Comparison of ENCODE assay signal across 12 cellular contexts in genomic region chr19:15210323-15210774, GRCh38. TPM values are rescaled to one million over a fixed set of nuclear protein-coding genes. Genes with fewer than 3 reads are reported as not detected.
DNase-seq lines count a peak whose midpoint lies in the region; ATAC-seq and TF ChIP-seq lines count a peak whose summit lies in the region.
"Had no signal": no experiment of that assay in that cellular context is flagged by ENCODE, and none has a peak within 500 bp of the region (broad histone marks: within the 10 kb centered on the region; RNA-seq: fewer than 3 reads in every experiment).

No MANE protein-coding gene starts in this region.

- no peak overlapping the region for H3K27ac ChIP-seq in breast epithelium
- peak overlapping the region; percentile 19 to 90 for H3K27ac ChIP-seq in left lung
- no peak overlapping the region for H3K27ac ChIP-seq in A673 (ENCODE audit: low read depth, low read length, poor library complexity, severe bottlenecking)

- peak; percentile 96 for DNase-seq in MCF 10A (ENCODE audit: unreplicated experiment)
- no peak for DNase-seq in breast epithelium (ENCODE audit: low spot score in 2 of 2)
- DNase-seq in astrocyte of the hippocampus (ENCODE audit: low read depth, low spot score), result peak; percentile 39
- peak; percentile 85 to 86 for DNase-seq in left lung
- no peak for DNase-seq in A673 (ENCODE audit: low spot score)
- DNase-seq: activated T-cell treated with anti-CD3 and anti-CD28 coated beads, Interleukin-2, amount 50 U/mL, for 24 hours had no signal

- no peaks in the 10 kb centered on the region for H3K9me3 Mint-ChIP-seq in MCF 10A (ENCODE audit: unreplicated experiment)
- H3K9me3 Mint-ChIP-seq: activated T-cell treated with anti-CD3 and anti-CD28 coated beads, Interleukin-2, amount 50 U/mL, for 24 hours had no signal

- peaks cover 13% of the 10 kb centered on the region for H3K4me1 Mint-ChIP-seq in MCF 10A (ENCODE audit: insufficient read depth, unreplicated experiment)

- H3K36me3 ChIP-seq in breast epithelium (no peaks in the 10 kb centered on the region), left lung (no peaks in the 10 kb centered on the region), A673 (ENCODE audit: insufficient read depth, low read length, poor library complexity, severe bottlenecking) (no peaks in the 10 kb centered on the region)

- H3K27ac Mint-ChIP-seq in MCF 10A (ENCODE audit: low read depth, unreplicated experiment), result peak overlapping the region; percentile 87
- H3K27ac Mint-ChIP-seq: activated T-cell treated with anti-CD3 and anti-CD28 coated beads, Interleukin-2, amount 50 U/mL, for 24 hours had no signal

- no peak for TF ChIP-seq CTCF in MCF 10A (IDR thresholded peaks at IDR 0.05; ENCODE audit: unreplicated experiment)
- no peak for TF ChIP-seq CTCF in breast epithelium (IDR thresholded peaks at IDR 0.05)
- TF ChIP-seq CTCF in left lung (IDR thresholded peaks at IDR 0.05), result no peak
- no peak for TF ChIP-seq CTCF in A673 (conservative IDR thresholded peaks at IDR 0.05; ENCODE audit: low read depth, low read length)

- POLR2A ChIA-PET in MCF 10A (lab: Yijun Ruan, JAX), result interaction anchor here (1.7 kb wide), 1 partner anchor 15 kb away, joined by 4 read pairs; no protein-coding TSS in a partner anchor
- POLR2A ChIA-PET in A673 (lab: Charles Lee; ENCODE audit: low non-redundant PET), result no interaction called here

- intact Hi-C loops in MCF 10A (cut with micrococcal nuclease), result no loop called here
- intact Hi-C loops in breast epithelium (cut with DNase I; ENCODE audit: low total_unique reads), result no loop called here
- intact Hi-C loops in left lung (cut with DNase I), result no loop called here
- intact Hi-C loops in A673 (cut with micrococcal nuclease; ENCODE audit: unreplicated experiment), result no loop called here

- H3K36me3 Mint-ChIP-seq in MCF 10A (ENCODE audit: insufficient read depth, unreplicated experiment), result peaks cover 5% of the 10 kb centered on the region

- H3K4me3 ChIP-seq in breast epithelium (no peak overlapping the region), left lung (no peak overlapping the region), A673 (ENCODE audit: low read depth, low read length, poor library complexity, severe bottlenecking) (no peak overlapping the region)

- H3K27me3 Mint-ChIP-seq in MCF 10A (ENCODE audit: insufficient read depth, unreplicated experiment), result no peaks in the 10 kb centered on the region

- no TSS peak for BruUV-seq in MCF 10A (replicated peaks; lab: Mats Ljungman, UMichigan)
- BruUV-seq in A673 (replicated peaks; lab: Mats Ljungman, UMichigan), result no TSS peak

- ATAC-seq in left lung (peak; percentile 97), GM19023 (IDR thresholded peaks at IDR 0.05; ENCODE audit: unreplicated experiment) (no peak), GM18873 (IDR thresholded peaks at IDR 0.05; ENCODE audit: low FRiP score, unreplicated experiment) (no peak), GM19467 (IDR thresholded peaks at IDR 0.05; ENCODE audit: unreplicated experiment) (no peak)

- H3K4me3 Mint-ChIP-seq in MCF 10A (ENCODE audit: unreplicated experiment), result no peak overlapping the region
- H3K4me3 Mint-ChIP-seq: activated T-cell treated with anti-CD3 and anti-CD28 coated beads, Interleukin-2, amount 50 U/mL, for 24 hours had no signal

- H3K4me1 ChIP-seq in breast epithelium (no peaks in the 10 kb centered on the region), left lung (peaks cover 0 to 45% of the 10 kb centered on the region in 2 donors), A673 (ENCODE audit: insufficient read depth, low read length, poor library complexity, severe bottlenecking) (no peaks in the 10 kb centered on the region)

- no peak for TF ChIP-seq POLR2A in breast epithelium (IDR thresholded peaks at IDR 0.05)

- H3K27me3 ChIP-seq in breast epithelium, result no peaks in the 10 kb centered on the region
- H3K27me3 ChIP-seq in left lung, result no peaks in the 10 kb centered on the region
- no peaks in the 10 kb centered on the region for H3K27me3 ChIP-seq in A673 (replicated peaks; ENCODE audit: insufficient read depth, low read depth, low read length, poor library complexity)

- CTCF ChIA-PET in MCF 10A (lab: Yijun Ruan, JAX) (interaction anchor here (0.6 kb wide), 1 partner anchor 37 kb away, joined by 3 read pairs; no protein-coding TSS in a partner anchor), A673 (lab: Charles Lee) (no interaction called here)

- H3K9me3 ChIP-seq in breast epithelium (no peaks in the 10 kb centered on the region), left lung (no peaks in the 10 kb centered on the region), A673 (ENCODE audit: low read depth, low read length, poor library complexity, severe bottlenecking) (no peaks in the 10 kb centered on the region)

RNA-seq across cellular contexts. Expression of gene NOTCH3, which starts 9.6 kb away (rescaled TPM):
- total RNA-seq in MCF 10A (2022) (3.7 and 7.7 TPM in 2 replicates), breast epithelium (10 to 100 TPM; 22.0 to 36.4 (median 22.7) TPM), left lung (10 to 100 TPM; 73.2 to 94.1 TPM), A673 (2021) (19.7 and 41.9 TPM in 2 replicates)

RNA-seq across cellular contexts. Expression of gene EPHX3, which starts 21.9 kb away (rescaled TPM):
- total RNA-seq in MCF 10A (2022), result 0.96 and 1.1 TPM in 2 replicates
- total RNA-seq in breast epithelium, result under 1 TPM in 1 of 3 donors, not detected in 2; 0.29 TPM
- total RNA-seq in left lung, result 1 to 10 TPM; 1.6 to 7.6 TPM
- total RNA-seq in A673 (2021), result 0.73 and 1.2 TPM in 2 replicates
- total RNA-seq: glomerular endothelial cell, pulmonary artery endothelial cell, temporal lobe had no signal

Comparison
In these comparisons a context has a peak if more than half of its experiments do, and no peak if none do; other contexts are left out.
1. DNase-seq: peak in MCF 10A (single experiment), astrocyte of the hippocampus (single experiment) and left lung (2 of 2); none in breast epithelium (0 of 2) and A673 (single experiment).
2. H3K27ac ChIP-seq: peak in left lung (2 of 2); none in breast epithelium (0 of 2) and A673 (single experiment).